ENCODE assay signal across 25 cellular contexts in genomic region chr7:35336444-35336843, GRCh38.
DNase-seq lines count a peak whose midpoint lies in the region; ATAC-seq and TF ChIP-seq lines count a peak whose summit lies in the region.
"Had no signal": no experiment of that assay in that cellular context is flagged by ENCODE, and none has a peak within 500 bp of the region (broad histone marks: within the 10 kb centered on the region; RNA-seq: fewer than 3 reads in every experiment).

No MANE protein-coding gene starts in this region.

- intact Hi-C loops in heart right ventricle (cut with DNase I) = no loop called here

- H3K9me3 ChIP-seq in heart right ventricle (no peaks in the 10 kb centered on the region), mesodermal cell (ENCODE audit: control insufficient read depth, low read length) (no peaks in the 10 kb centered on the region)
- H3K9me3 ChIP-seq: BLaER1 treated with 17β-estradiol and CSF1 and Interleukin-3, amounts not matched to agents 10 nM and 100 nM; Caco-2 had no signal

- H3K27me3 ChIP-seq in heart right ventricle = no peaks in the 10 kb centered on the region
- H3K27me3 ChIP-seq: BLaER1 treated with 17β-estradiol and CSF1 and Interleukin-3, amounts not matched to agents 10 nM and 100 nM had no signal

- no peak overlapping the region for H3K27ac ChIP-seq in heart right ventricle
- peak overlapping the region; percentile 18 for H3K27ac ChIP-seq in mesodermal cell (ENCODE audit: low read depth, low read length, severe bottlenecking)
- H3K27ac ChIP-seq: 22Rv1; BLaER1 treated with 17β-estradiol and CSF1 and Interleukin-3, amounts not matched to agents 10 nM and 100 nM had no signal

- H3K36me3 ChIP-seq in heart right ventricle = no peaks in the 10 kb centered on the region
- no peaks in the 10 kb centered on the region for H3K36me3 ChIP-seq in mesodermal cell (ENCODE audit: control insufficient read depth, insufficient read depth, low read length)
- H3K36me3 ChIP-seq: BLaER1 treated with 17β-estradiol and CSF1 and Interleukin-3, amounts not matched to agents 10 nM and 100 nM had no signal

- H3K4me3 ChIP-seq in heart right ventricle (no peak overlapping the region), mesodermal cell (ENCODE audit: extremely low read depth, insufficient read depth, low read length, poor library complexity, severe bottlenecking) (no peak overlapping the region)
- H3K4me3 ChIP-seq: BLaER1 treated with 17β-estradiol and CSF1 and Interleukin-3, amounts not matched to agents 10 nM and 100 nM; GM12878 had no signal

- TF ChIP-seq CTCF in heart right ventricle (IDR thresholded peaks at IDR 0.05) = no peak

- peak in 5 of 8 donors; percentile 37 to 60 (median 49) for ATAC-seq in heart right ventricle
- ATAC-seq: GM12878, HepG2 had no signal

- peak; percentile 62 for DNase-seq in NCI-H82 (lab: John Stamatoyannopoulos, UW)
- DNase-seq in NCI-H82 treated with DMSO at 0.1 percent for 48 hours (lab: John Stamatoyannopoulos, UW; ENCODE audit: unreplicated experiment) = no peak
- peak; percentile 33 for DNase-seq in OCI-M2 (lab: John Stamatoyannopoulos, UW; ENCODE audit: unreplicated experiment)
- peak in 1 of 2 donors; percentile 23 for DNase-seq in heart right ventricle
- DNase-seq in NCI-H1092 treated with DMSO at 0.1 percent for 48 hours (lab: John Stamatoyannopoulos, UW) = no peak
- DNase-seq in T1000 (lab: John Stamatoyannopoulos, UW) = no peak
- no peak for DNase-seq in HPDE6-E6E7 (ENCODE audit: extremely low spot score)
- DNase-seq: ACHN; Caco-2; CD4-positive, alpha-beta memory T cell; DMS 273 treated with DMSO at 0.1 percent for 48 hours; DMS79 treated with DMSO at 0.1 percent for 48 hours; H7; KBM-7; MM.1S; NCI-H1048; NCI-H1436; NCI-H187 treated with DMSO at 0.1 percent for 48 hours; NCI-H69; SHP77 had no signal

- WGBS in heart right ventricle, 2 donors = 31 to 36% methylated on average over 6 of the region's 6 CpGs
- 58 to 78% methylated on average over 6 of the region's 6 CpGs for WGBS in mesodermal cell (ENCODE audit: insufficient coverage in 2 of 2), 2 experiments

- peaks cover 0 to 33% (median 0%) of the 10 kb centered on the region in 9 donors for H3K4me1 ChIP-seq in heart right ventricle
- peaks cover 10% of the 10 kb centered on the region for H3K4me1 ChIP-seq in mesodermal cell (ENCODE audit: control insufficient read depth, insufficient read depth, low read length, poor library complexity, severe bottlenecking)
- H3K4me1 ChIP-seq: Caco-2 had no signal

Comparison
In these comparisons a context has a peak if more than half of its experiments do, and no peak if none do; other contexts are left out.
1. DNase-seq: peak in NCI-H82 (single experiment) and OCI-M2 (single experiment); none in NCI-H82 treated with DMSO at 0.1 percent for 48 hours (single experiment), NCI-H1092 treated with DMSO at 0.1 percent for 48 hours (single experiment), T1000 (single experiment) and HPDE6-E6E7 (single experiment).